ENCODE assay signal across 8 cellular contexts in the genomic region with DNA sequence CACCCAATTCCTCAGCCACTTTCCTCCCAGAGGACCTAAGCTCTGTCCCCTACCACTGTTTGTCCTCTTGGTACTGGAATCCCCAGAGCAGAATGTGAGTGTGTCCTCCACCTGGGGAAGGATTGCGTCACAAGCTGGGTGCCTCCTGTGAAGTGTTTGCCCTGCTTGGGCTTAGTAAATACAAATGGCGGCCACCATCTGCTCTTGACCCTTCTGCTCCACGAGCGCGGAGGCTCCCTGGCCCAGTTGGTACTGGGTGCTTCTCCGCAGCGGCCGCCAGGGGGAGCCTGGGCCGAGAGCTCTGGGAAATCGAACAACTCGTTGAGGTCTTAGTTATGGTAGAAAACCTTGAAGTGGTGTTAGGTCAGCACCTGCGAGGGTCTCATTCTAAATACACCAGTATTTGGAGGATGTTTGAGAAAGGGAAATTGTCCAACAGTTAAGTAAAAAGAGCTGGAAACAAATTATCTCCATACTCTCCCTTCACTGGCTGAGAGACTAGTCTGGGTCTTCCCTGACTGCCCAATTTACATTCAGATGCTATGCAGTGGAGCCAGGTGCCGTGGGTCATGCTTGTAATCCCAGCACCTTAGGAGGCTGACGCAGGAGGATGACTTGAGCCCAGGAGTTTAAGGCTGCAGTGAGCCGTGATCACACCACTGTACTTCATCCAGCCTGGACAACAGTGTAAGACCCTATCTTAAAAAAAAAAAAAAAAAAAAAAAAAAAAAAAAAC.
A peak's percentile ranks its signal among the peaks of the same experiment; 100 is the strongest.
DNase-seq lines count a peak whose midpoint lies in the region; ATAC-seq and TF ChIP-seq lines count a peak whose summit lies in the region.

No MANE protein-coding gene starts in this region.

- intact Hi-C loops in Calu3 (cut with micrococcal nuclease; ENCODE audit: unreplicated experiment), result loop anchor here (5.0 to 10.0 kb wide), 2 partner anchors 205 to 293 kb away; no protein-coding TSS in a partner anchor

- H3K36me3 Mint-ChIP-seq in Calu3 (ENCODE audit: insufficient read depth, unreplicated experiment), result no peaks in the 10 kb centered on the region

- DNase-seq in Calu3 (peak; percentile 78), HAP-1 (ENCODE audit: low spot score in 2 of 2) (peak; percentile 47 to 81), NOMO-1 (lab: John Stamatoyannopoulos, UW; ENCODE audit: unreplicated experiment in 2 of 2) (peak; percentile 7 to 32), right atrium auricular region (ENCODE audit: low spot score) (no peak), NCI-H1694 (lab: John Stamatoyannopoulos, UW) (no peak)
- DNase-seq in activated effector memory CD4-positive, alpha-beta T cell treated with anti-CD3 and anti-CD28 coated beads, Interleukin-2, amount 50 U/mL, for 16 hours, result peak; percentile 75
- peak; percentile 3 to 26 (median 22) for DNase-seq in stimulated activated CD4-positive, alpha-beta T cell treated with anti-CD3 and anti-CD28 coated beads, Interleukin-1b, Interleukin-23, amount 100 ng/mL, for 24 hours (ENCODE audit: low read depth in 4 of 4, low spot score in 1 of 4)

- no peak overlapping the region for H3K4me3 ChIP-seq in HAP-1
- no peak overlapping the region for H3K4me3 ChIP-seq in right atrium auricular region

- BruUV-seq in Calu3 (replicated peaks; lab: Mats Ljungman, UMichigan), result no TSS peak

- H3K36me3 ChIP-seq in HAP-1 (replicated peaks) (no peaks in the 10 kb centered on the region), right atrium auricular region (no peaks in the 10 kb centered on the region)

- H3K4me1 ChIP-seq in HAP-1 (peaks cover 7% of the 10 kb centered on the region), right atrium auricular region (no peaks in the 10 kb centered on the region)

- no peak overlapping the region for H3K27ac Mint-ChIP-seq in Calu3 (ENCODE audit: unreplicated experiment)

- H3K9me3 Mint-ChIP-seq in Calu3 (ENCODE audit: low read depth, unreplicated experiment), result peaks cover 2% of the 10 kb centered on the region

- H3K4me3 Mint-ChIP-seq in Calu3 (ENCODE audit: low read depth, unreplicated experiment), result no peak overlapping the region

- peaks cover 12% of the 10 kb centered on the region for H3K4me1 Mint-ChIP-seq in Calu3 (ENCODE audit: low read depth, unreplicated experiment)

- no peaks in the 10 kb centered on the region for H3K27me3 Mint-ChIP-seq in Calu3 (ENCODE audit: unreplicated experiment)

- H3K27me3 ChIP-seq in HAP-1 (ENCODE audit: low read depth), result no peaks in the 10 kb centered on the region; the same call in 1 of the 2 replicates
- no peaks in the 10 kb centered on the region for H3K27me3 ChIP-seq in right atrium auricular region

- no peak overlapping the region for H3K27ac ChIP-seq in right atrium auricular region

- in situ Hi-C loops in HAP-1 (cut with MboI; ENCODE audit: low sequenced_read_pairs), result loop anchor here (10.0 kb wide), 1 partner anchor 295 kb away; no protein-coding TSS in a partner anchor

- TF ChIP-seq CTCF in Calu3 (IDR thresholded peaks at IDR 0.05; ENCODE audit: unreplicated experiment) (peak; percentile 89), right atrium auricular region (IDR thresholded peaks at IDR 0.05) (peak; percentile 63 to 73)

- no peak for ATAC-seq in HG03342 (IDR thresholded peaks at IDR 0.05; ENCODE audit: unreplicated experiment)

- H3K9me3 ChIP-seq in HAP-1, result no peaks in the 10 kb centered on the region
- no peaks in the 10 kb centered on the region for H3K9me3 ChIP-seq in right atrium auricular region

- CTCF ChIA-PET in Calu3 (lab: Charles Lee), result interaction anchor here (0.6 to 1.7 kb wide), 8 partner anchors 12 to 289 kb away, joined by 3 to 7 read pairs (median 5); no protein-coding TSS in a partner anchor

Comparison
In these comparisons a context has a peak if more than half of its experiments do, and no peak if none do; other contexts are left out.
1. DNase-seq: peak in Calu3 (single experiment), HAP-1 (2 of 2), NOMO-1 (2 of 2), activated effector memory CD4-positive, alpha-beta T cell treated with anti-CD3 and anti-CD28 coated beads, Interleukin-2, amount 50 U/mL, for 16 hours (single experiment) and stimulated activated CD4-positive, alpha-beta T cell treated with anti-CD3 and anti-CD28 coated beads, Interleukin-1b, Interleukin-23, amount 100 ng/mL, for 24 hours (4 of 4); none in right atrium auricular region (single experiment) and NCI-H1694 (single experiment).